ENCODE assay signal across 20 cellular contexts in genomic region chr1:187938092-187938491, GRCh38.
"Had no signal": no experiment of that assay in that cellular context is flagged by ENCODE, and none has a peak within 500 bp of the region (broad histone marks: within the 10 kb centered on the region; RNA-seq: fewer than 3 reads in every experiment).

No MANE protein-coding gene starts in this region.

- H3K4me3 ChIP-seq: body of pancreas, cardiac muscle cell, gastroesophageal sphincter, sigmoid colon, smooth muscle cell, stomach, transverse colon had no signal

- DNase-seq: activated CD4-positive, alpha-beta memory T cell treated with anti-CD3 and anti-CD28 coated beads for 36 hours; activated CD4-positive, alpha-beta T cell treated with anti-CD3 and anti-CD28 coated beads for 48 hours; activated effector memory CD4-positive, alpha-beta T cell treated with anti-CD3 and anti-CD28 coated beads, Interleukin-2, amount 50 U/mL, for 16 hours; activated naive CD4-positive, alpha-beta T cell treated with anti-CD3 and anti-CD28 coated beads, Interleukin-2, amount 50 U/mL, for 16 hours; activated naive CD8-positive, alpha-beta T cell treated with anti-CD3 and anti-CD28 coated beads, Interleukin-2, amount 50 U/mL, for 24 hours; activated T-cell treated with anti-CD3 and anti-CD28 coated beads for 4 hours; body of pancreas; head of caudate nucleus; hypothalamus; midbrain; natural killer cell; retina; sigmoid colon; stimulated activated CD4-positive, alpha-beta T cell treated with anti-CD3 and anti-CD28 coated beads, Interleukin-15, amount 100 ng/mL, for 24 hours; stomach; transverse colon had no signal

- H3K36me3 ChIP-seq: cardiac muscle cell, gastroesophageal sphincter, sigmoid colon, stomach, transverse colon had no signal

- ATAC-seq: activated naive CD8-positive, alpha-beta T cell treated with anti-CD3 and anti-CD28 coated beads, Interleukin-2, amount 50 U/mL, for 24 hours; body of pancreas; gastroesophageal sphincter; natural killer cell; stimulated activated memory B cell treated with anti-CD40 and anti-IgM and Interleukin-4, amounts not matched to agents 10 μg/mL and 1 μg/mL and 100 μg/mL, for 72 hours had no signal

- H3K27me3 ChIP-seq: body of pancreas, cardiac muscle cell, gastroesophageal sphincter, sigmoid colon, stomach, transverse colon had no signal
